Comparison of ENCODE assay signal across 20 cellular contexts in genomic region chr18:67468038-67468437, GRCh38.
DNase-seq lines count a peak whose midpoint lies in the region; ATAC-seq, FAIRE-seq and TF ChIP-seq lines count a peak whose summit lies in the region.
"Had no signal": no experiment of that assay in that cellular context is flagged by ENCODE, and none has a peak within 500 bp of the region (broad histone marks: within the 10 kb centered on the region; RNA-seq: fewer than 3 reads in every experiment).

No MANE protein-coding gene starts in this region.

- H3K36me3 Mint-ChIP-seq in central memory CD8-positive, alpha-beta T cell (ENCODE audit: insufficient read depth): no peaks in the 10 kb centered on the region
- H3K36me3 Mint-ChIP-seq in stimulated activated memory B cell treated with anti-CD40 and anti-IgM and Interleukin-4, amounts not matched to agents 10 μg/mL and 1 μg/mL and 100 μg/mL, for 72 hours: no peaks in the 10 kb centered on the region
- H3K36me3 Mint-ChIP-seq: CD4-positive, alpha-beta memory T cell had no signal

- peak; percentile 36 for ATAC-seq in central memory CD8-positive, alpha-beta T cell (replicated peaks; ENCODE audit: extremely low read depth, poor library complexity, severe bottlenecking)
- peak; percentile 59 for ATAC-seq in stimulated activated memory B cell treated with anti-CD40 and anti-IgM and Interleukin-4, amounts not matched to agents 10 μg/mL and 1 μg/mL and 100 μg/mL, for 72 hours
- no peak for ATAC-seq in HG02759 (IDR thresholded peaks at IDR 0.05; ENCODE audit: unreplicated experiment)

- TF ChIP-seq CTCF in D721Med (IDR thresholded peaks at IDR 0.05; ENCODE audit: insufficient read depth, missing control alignments): no peak
- TF ChIP-seq CTCF in NB4 (IDR thresholded peaks at IDR 0.05; ENCODE audit: low read depth, low read length): no peak

- no peaks in the 10 kb centered on the region for H3K27me3 Mint-ChIP-seq in central memory CD8-positive, alpha-beta T cell
- H3K27me3 Mint-ChIP-seq in stimulated activated memory B cell treated with anti-CD40 and anti-IgM and Interleukin-4, amounts not matched to agents 10 μg/mL and 1 μg/mL and 100 μg/mL, for 72 hours: no peaks in the 10 kb centered on the region

- H3K4me1 Mint-ChIP-seq in central memory CD8-positive, alpha-beta T cell: peaks cover 9% of the 10 kb centered on the region
- peaks cover 16% of the 10 kb centered on the region for H3K4me1 Mint-ChIP-seq in stimulated activated memory B cell treated with anti-CD40 and anti-IgM and Interleukin-4, amounts not matched to agents 10 μg/mL and 1 μg/mL and 100 μg/mL, for 72 hours

- TF ChIP-seq POLR2A in NB4 (IDR thresholded peaks at IDR 0.05; ENCODE audit: extremely low read depth, insufficient read length): no peak

- H3K4me3 Mint-ChIP-seq in central memory CD8-positive, alpha-beta T cell: no peak overlapping the region
- H3K4me3 Mint-ChIP-seq in stimulated activated memory B cell treated with anti-CD40 and anti-IgM and Interleukin-4, amounts not matched to agents 10 μg/mL and 1 μg/mL and 100 μg/mL, for 72 hours: no peak overlapping the region
- H3K4me3 Mint-ChIP-seq: CD4-positive, alpha-beta memory T cell; H9 had no signal

- H3K27ac Mint-ChIP-seq in central memory CD8-positive, alpha-beta T cell (ENCODE audit: low read depth): no peak overlapping the region
- no peak overlapping the region for H3K27ac Mint-ChIP-seq in stimulated activated memory B cell treated with anti-CD40 and anti-IgM and Interleukin-4, amounts not matched to agents 10 μg/mL and 1 μg/mL and 100 μg/mL, for 72 hours
- H3K27ac Mint-ChIP-seq: CD4-positive, alpha-beta memory T cell; H9 had no signal

- H3K4me3 ChIP-seq in NB4 (ENCODE audit: low read depth, low read length): no peak overlapping the region
- H3K4me3 ChIP-seq: PC-9 had no signal

- peak; percentile 98 for FAIRE-seq in D721Med (lab: Jason Lieb, UNC)
- FAIRE-seq: G401.6 had no signal

- DNase-seq in D721Med (ENCODE audit: insufficient read length, low spot score) (no peak), NB4 (ENCODE audit: low read depth) (peak; percentile 3), KG1 (lab: John Stamatoyannopoulos, UW) (no peak), D341Med (ENCODE audit: low spot score) (no peak)
- no peak for DNase-seq in central memory CD8-positive, alpha-beta T cell (ENCODE audit: low spot score in 2 of 2)
- DNase-seq: AML-193; Calu3; CD4-positive, alpha-beta memory T cell; DMS79 treated with DMSO at 0.1 percent for 48 hours; H9; NCI-H1417; NCI-H187 treated with DMSO at 0.1 percent for 48 hours; NCI-H2227 treated with DMSO at 0.1 percent for 48 hours; NCI-H510A treated with DMSO at 0.1 percent for 48 hours; NCI-H774; PC-9; T-helper 1 cell had no signal

- H3K9me3 Mint-ChIP-seq in central memory CD8-positive, alpha-beta T cell: peaks cover 6% of the 10 kb centered on the region
- H3K9me3 Mint-ChIP-seq in stimulated activated memory B cell treated with anti-CD40 and anti-IgM and Interleukin-4, amounts not matched to agents 10 μg/mL and 1 μg/mL and 100 μg/mL, for 72 hours: no peaks in the 10 kb centered on the region
